In the genomic region with DNA sequence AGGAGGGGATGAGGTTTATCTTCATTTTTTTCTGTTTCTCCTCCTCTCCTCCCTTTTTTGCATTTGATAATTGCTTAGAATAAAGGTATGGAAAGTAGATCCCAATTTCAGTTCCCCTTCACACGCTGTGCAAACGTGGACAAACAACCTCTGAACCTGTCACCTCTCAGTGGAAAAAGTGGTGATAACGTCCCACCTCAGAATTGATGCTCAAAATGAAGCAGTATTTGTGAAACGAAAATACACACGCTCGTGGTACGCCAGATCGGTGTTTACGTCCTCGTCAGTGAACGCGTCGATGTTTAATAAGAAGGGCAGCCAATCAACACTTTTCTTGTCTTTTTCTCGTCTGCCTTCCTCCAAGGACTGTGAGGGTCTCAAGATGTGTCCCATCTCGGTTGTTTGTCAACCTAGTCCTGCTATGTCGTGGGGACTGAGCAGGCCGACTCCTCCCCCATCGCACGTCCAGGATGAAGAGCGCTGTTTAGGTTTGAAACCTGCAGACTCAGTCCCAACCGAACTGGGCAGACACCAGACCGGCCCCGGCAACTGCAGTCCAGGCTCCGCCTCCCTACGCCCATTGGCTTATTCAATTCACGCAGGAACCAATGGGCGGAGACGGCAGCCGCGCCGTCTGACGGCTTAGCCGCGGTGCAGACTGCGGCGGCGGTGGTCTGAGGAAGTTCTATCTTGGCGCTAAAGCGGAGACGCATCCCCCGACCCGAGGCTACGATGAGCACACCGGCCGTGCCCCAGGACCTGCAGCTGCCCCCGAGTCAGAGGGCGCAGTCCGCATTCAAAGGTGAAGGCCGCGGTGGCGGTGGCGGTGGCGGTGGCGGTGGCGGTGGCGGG, we compare ENCODE assay signal across 8 cellular contexts. TPM values are rescaled to one million over a fixed set of nuclear protein-coding genes. Genes with fewer than 3 reads are reported as not detected.
A peak's percentile ranks its signal among the peaks of the same experiment; 100 is the strongest.
DNase-seq lines count a peak whose midpoint lies in the region; ATAC-seq, FAIRE-seq and TF ChIP-seq lines count a peak whose summit lies in the region.

A gene with protein sequence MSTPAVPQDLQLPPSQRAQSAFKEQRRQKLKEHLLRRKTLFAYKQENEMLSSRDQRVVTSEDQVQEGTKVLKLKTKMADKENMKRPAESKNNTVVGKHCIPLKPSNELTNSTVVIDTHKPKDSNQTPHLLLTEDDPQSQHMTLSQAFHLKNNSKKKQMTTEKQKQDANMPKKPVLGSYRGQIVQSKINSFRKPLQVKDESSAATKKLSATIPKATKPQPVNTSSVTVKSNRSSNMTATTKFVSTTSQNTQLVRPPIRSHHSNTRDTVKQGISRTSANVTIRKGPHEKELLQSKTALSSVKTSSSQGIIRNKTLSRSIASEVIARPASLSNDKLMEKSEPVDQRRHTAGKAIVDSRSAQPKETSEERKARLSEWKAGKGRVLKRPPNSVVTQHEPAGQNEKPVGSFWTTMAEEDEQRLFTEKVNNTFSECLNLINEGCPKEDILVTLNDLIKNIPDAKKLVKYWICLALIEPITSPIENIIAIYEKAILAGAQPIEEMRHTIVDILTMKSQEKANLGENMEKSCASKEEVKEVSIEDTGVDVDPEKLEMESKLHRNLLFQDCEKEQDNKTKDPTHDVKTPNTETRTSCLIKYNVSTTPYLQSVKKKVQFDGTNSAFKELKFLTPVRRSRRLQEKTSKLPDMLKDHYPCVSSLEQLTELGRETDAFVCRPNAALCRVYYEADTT (plus strand): TSS at position 654 of the 852 bp plus-strand sequence. CDS start 79 bp downstream, at position 733.

- H3K9me3 Mint-ChIP-seq in activated naive CD8-positive, alpha-beta T cell treated with anti-CD3 and anti-CD28 coated beads, Interleukin-2, amount 10 ng/mL, durations not matched to agents 7 days and 5 days = no peaks in the 10 kb centered on the region

- peaks cover 25% of the 10 kb centered on the region for H3K36me3 ChIP-seq in SU-DHL-6 (ENCODE audit: low read length)
- H3K36me3 ChIP-seq in pancreas = no peaks in the 10 kb centered on the region
- peaks cover 0 to 20% (median 0%) of the 10 kb centered on the region in 3 donors for H3K36me3 ChIP-seq in tibial nerve

- H3K4me1 Mint-ChIP-seq in activated naive CD8-positive, alpha-beta T cell treated with anti-CD3 and anti-CD28 coated beads, Interleukin-2, amount 10 ng/mL, durations not matched to agents 7 days and 5 days = peaks cover 41% of the 10 kb centered on the region

- peak in 1 of 2 donors; percentile 85 for TF ChIP-seq EP300 in tibial nerve (IDR thresholded peaks at IDR 0.05)

- peak within 1 kb of the TSS; percentile 78 for H3K9ac ChIP-seq in SU-DHL-6 (ENCODE audit: low read length)

- no peaks in the 10 kb centered on the region for H3K9me3 ChIP-seq in SU-DHL-6 (ENCODE audit: insufficient read depth, low read length)
- H3K9me3 ChIP-seq in pancreas = no peaks in the 10 kb centered on the region
- no peaks in the 10 kb centered on the region for H3K9me3 ChIP-seq in tibial nerve

- TF ChIP-seq CTCF in SU-DHL-6 (IDR thresholded peaks at IDR 0.05; ENCODE audit: insufficient read depth, low read length, poor library complexity, severe bottlenecking) (no peak), pancreas (IDR thresholded peaks at IDR 0.05) (no peak), tibial nerve (IDR thresholded peaks at IDR 0.05) (peak in 1 of 5 experiments; percentile 14)

- H3K27me3 ChIP-seq in SU-DHL-6 (ENCODE audit: low read length) (no peaks in the 10 kb centered on the region), pancreas (no peaks in the 10 kb centered on the region), tibial nerve (no peaks in the 10 kb centered on the region)

- H3K4me2 ChIP-seq in SU-DHL-6 (ENCODE audit: low read depth, low read length, poor library complexity, severe bottlenecking) = peak within 1 kb of the TSS; percentile 84

- peak within 1 kb of the TSS; percentile 86 for H2AFZ ChIP-seq in SU-DHL-6 (ENCODE audit: low read depth, low read length, severe bottlenecking)

- H3K4me1 ChIP-seq in pancreas = peaks cover 0 to 14% (median 0%) of the 10 kb centered on the region in 3 donors
- peaks cover 0 to 23% (median 2%) of the 10 kb centered on the region in 4 donors for H3K4me1 ChIP-seq in tibial nerve

- POLR2A ChIA-PET in activated naive CD8-positive, alpha-beta T cell treated with anti-CD3 and anti-CD28 coated beads, Interleukin-2, amount 10 ng/mL, durations not matched to agents 7 days and 5 days (lab: Charles Lee) = interaction anchor here (1.2 kb wide), 1 partner anchor 198 kb away, joined by 5 read pairs; a partner anchor contains a TSS

- H3K79me2 ChIP-seq in SU-DHL-6 (ENCODE audit: insufficient read depth, low read length) = peaks cover 42% of the 10 kb centered on the region

- TF ChIP-seq POLR2A in GM10847 (IDR thresholded peaks at IDR 0.05; ENCODE audit: extremely low read depth, insufficient read length) = peak; percentile 93
- peak; percentile 38 to 78 for TF ChIP-seq POLR2A in tibial nerve (IDR thresholded peaks at IDR 0.05)

- DNase-seq in NCI-H128 (lab: John Stamatoyannopoulos, UW; ENCODE audit: unreplicated experiment) (peak; percentile 91), Right ventricle myocardium inferior (ENCODE audit: missing footprints) (peak; percentile 97), pancreas (peak; percentile 84 to 95 (median 90)), tibial nerve (ENCODE audit: low spot score in 2 of 2) (peak; percentile 88 to 89)
- peak; percentile 93 for DNase-seq in activated naive CD8-positive, alpha-beta T cell treated with anti-CD3 and anti-CD28 coated beads, Interleukin-2, amount 10 ng/mL, durations not matched to agents 7 days and 5 days

- H3K27me3 Mint-ChIP-seq in activated naive CD8-positive, alpha-beta T cell treated with anti-CD3 and anti-CD28 coated beads, Interleukin-2, amount 10 ng/mL, durations not matched to agents 7 days and 5 days = no peaks in the 10 kb centered on the region

- H3K27ac ChIP-seq in SU-DHL-6 (ENCODE audit: low read depth, low read length) (peak within 1 kb of the TSS; percentile 97), pancreas (peak within 1 kb of the TSS; percentile 47 to 87 (median 78)), tibial nerve (peak within 1 kb of the TSS; percentile 71 to 90 (median 90))

- peak within 1 kb of the TSS; percentile 91 for H3K4me3 Mint-ChIP-seq in activated naive CD8-positive, alpha-beta T cell treated with anti-CD3 and anti-CD28 coated beads, Interleukin-2, amount 10 ng/mL, durations not matched to agents 7 days and 5 days

- H3K9me2 ChIP-seq in SU-DHL-6 (replicated peaks; ENCODE audit: insufficient read depth, low read length) = no peaks in the 10 kb centered on the region

- intact Hi-C loops in Right ventricle myocardium inferior (cut with DNase I) = loop anchor here (5.0 kb wide), 1 partner anchor 197 kb away; a partner anchor contains a TSS
- intact Hi-C loops in pancreas (cut with DNase I) = no loop called here

- WGBS in pancreas, 2 donors = 0% methylated on average over 49 to 56 of the region's 56 CpGs
- WGBS in tibial nerve, 2 donors = 0 to 1% methylated on average over 27 to 39 of the region's 56 CpGs

- peaks cover 18% of the 10 kb centered on the region for H3K36me3 Mint-ChIP-seq in activated naive CD8-positive, alpha-beta T cell treated with anti-CD3 and anti-CD28 coated beads, Interleukin-2, amount 10 ng/mL, durations not matched to agents 7 days and 5 days

- H3F3A ChIP-seq in SU-DHL-6 (ENCODE audit: insufficient read depth) = peaks cover 15% of the 10 kb centered on the region

- no peak for FAIRE-seq in pancreas (lab: Jason Lieb, UNC)

- ATAC-seq in HG02678 (IDR thresholded peaks at IDR 0.05; ENCODE audit: unreplicated experiment) = peak; percentile 73
- ATAC-seq in activated naive CD8-positive, alpha-beta T cell treated with anti-CD3 and anti-CD28 coated beads, Interleukin-2, amount 10 ng/mL, durations not matched to agents 7 days and 5 days (ENCODE audit: low read depth) = peak; percentile 80
- ATAC-seq in Right ventricle myocardium inferior = peak; percentile 92
- peak; percentile 89 to 95 (median 90) for ATAC-seq in pancreas

- peaks cover 13% of the 10 kb centered on the region; the same call in 1 of the 2 replicates for H4K20me1 ChIP-seq in SU-DHL-6 (ENCODE audit: low read depth, low read length)

- H3K4me3 ChIP-seq in SU-DHL-6 (ENCODE audit: insufficient read depth, low read length, poor library complexity, severe bottlenecking) = peak within 1 kb of the TSS; percentile 79
- H3K4me3 ChIP-seq in pancreas = peak within 1 kb of the TSS; percentile 56 to 75 (median 73)
- peak within 1 kb of the TSS; percentile 52 to 81 (median 65) for H3K4me3 ChIP-seq in tibial nerve

- peak within 1 kb of the TSS; percentile 92 for H3K27ac Mint-ChIP-seq in activated naive CD8-positive, alpha-beta T cell treated with anti-CD3 and anti-CD28 coated beads, Interleukin-2, amount 10 ng/mL, durations not matched to agents 7 days and 5 days

RNA-seq across cellular contexts. Expression of the gene that starts here (rescaled TPM):
- 10 to 100 TPM; 59.2 to 61.7 TPM for total RNA-seq in activated naive CD8-positive, alpha-beta T cell treated with anti-CD3 and anti-CD28 coated beads, Interleukin-2, amount 10 ng/mL, durations not matched to agents 7 days and 5 days
- total RNA-seq in Right ventricle myocardium inferior = 7.1 TPM
- 1 to 10 TPM; 1.3 to 6.2 (median 2.5) TPM for total RNA-seq in pancreas
- 1 to 10 TPM in 1 of 2 donors, under 1 TPM in 1; 0.49 to 1.0 TPM for polyA plus RNA-seq in pancreas
- total RNA-seq in tibial nerve = 10 to 100 TPM in 1 of 4 donors, 1 to 10 TPM in 3; 6.6 to 12.3 (median 7.4) TPM

Comparison
In these comparisons a context has a peak if more than half of its experiments do, and no peak if none do; other contexts are left out.
1. Peak in every context shown above with its lines: DNase-seq, ATAC-seq, H3K4me3 ChIP-seq and H3K27ac ChIP-seq.